In the genomic region with DNA sequence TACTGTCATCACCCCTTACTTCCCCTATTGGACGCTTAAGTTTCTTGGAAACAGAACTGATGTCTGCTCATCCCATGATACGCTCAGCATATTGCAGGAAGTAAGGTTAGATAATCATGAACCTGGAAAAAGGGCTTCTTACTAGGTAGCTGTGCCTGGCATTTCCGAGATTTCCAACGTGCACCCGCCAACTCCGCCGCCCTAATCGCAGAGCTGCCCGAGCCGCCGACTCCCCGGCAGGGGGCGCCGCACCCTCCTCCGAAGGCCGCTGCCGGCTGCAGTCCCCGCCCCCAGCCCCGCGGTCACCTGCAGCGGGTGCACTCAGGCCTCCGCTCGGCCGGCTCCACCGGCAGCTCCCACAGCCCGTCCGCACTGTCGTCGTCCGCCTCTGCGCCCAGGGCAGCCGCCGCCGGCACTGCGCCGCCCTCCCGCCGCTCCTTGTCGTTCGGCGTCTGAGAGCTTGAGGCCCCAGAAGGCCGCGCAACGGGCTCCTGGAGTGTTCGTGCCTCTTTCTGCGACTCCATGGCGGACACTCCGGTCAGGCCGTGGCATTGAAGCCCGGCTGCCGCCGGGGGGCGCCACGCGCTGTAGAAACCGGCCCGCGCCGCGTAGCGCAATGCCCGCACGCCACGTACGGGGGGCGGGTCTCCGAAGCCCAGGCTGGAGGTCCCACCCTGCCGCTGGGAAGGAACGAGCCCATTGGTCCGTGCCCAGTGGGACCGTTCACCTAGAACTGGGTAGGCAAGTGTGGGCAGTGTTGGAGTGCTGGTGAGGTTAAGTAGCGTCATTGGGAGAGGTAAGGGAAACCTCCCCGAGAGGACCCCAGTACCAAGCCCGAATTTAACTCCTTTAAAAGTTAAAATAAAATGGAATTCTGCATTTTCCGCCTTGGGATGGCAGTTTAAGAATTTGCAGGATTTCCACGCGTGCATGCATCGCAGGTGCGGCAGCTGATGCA, we compare ENCODE assay signal across 1 cellular context.
A peak's percentile ranks its signal among the peaks of the same experiment; 100 is the strongest.
TF ChIP-seq lines count a peak whose summit lies in the region.

A gene with protein sequence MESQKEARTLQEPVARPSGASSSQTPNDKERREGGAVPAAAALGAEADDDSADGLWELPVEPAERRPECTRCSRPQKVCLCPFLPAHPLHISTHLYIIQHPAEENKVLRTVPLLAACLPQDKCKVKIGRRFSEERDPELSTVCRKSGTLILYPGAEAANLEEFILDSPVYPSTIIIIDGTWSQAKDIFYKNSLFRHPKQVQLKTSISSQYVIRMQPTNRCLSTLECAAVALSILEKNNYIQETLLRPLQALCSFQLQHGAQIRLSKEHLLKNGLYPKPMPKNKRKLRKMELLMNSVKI (minus strand): TSS at position 560 of the 958 bp plus-strand sequence. CDS start 36 bp downstream, at position 524.

TF ChIP-seq in K562, 482 proteins besides CTCF, POLR2A, EP300 and RAD21 (continued from another document and continues in another):
- TF ChIP-seq ZNF232 (CRISPR knock-in tag; IDR thresholded peaks at IDR 0.05) (no peak), PCBP1 (IDR thresholded peaks at IDR 0.05; ENCODE audit: low read depth, low read length, poor library complexity, severe bottlenecking) (peak; percentile 84), ZNF717 (CRISPR knock-in tag; IDR thresholded peaks at IDR 0.05) (no peak), PHB2 (IDR thresholded peaks at IDR 0.05; ENCODE audit: low read depth) (no peak), CCAR2 (IDR thresholded peaks at IDR 0.05; ENCODE audit: low read depth, low read length) (no peak), ZNF785 (CRISPR knock-in tag; IDR thresholded peaks at IDR 0.05) (no peak), BRD4 (IDR thresholded peaks at IDR 0.05) (no peak), TAL1 (IDR thresholded peaks at IDR 0.05) (no peak), TRIM28 (IDR thresholded peaks at IDR 0.05) (peak; percentile 21; the same call in 1 of the 2 replicates), FOSL1 (tag; conservative IDR thresholded peaks at IDR 0.05) (peak; percentile 56; the same call in 1 of the 2 replicates), TCF3 (CRISPR knock-in tag; IDR thresholded peaks at IDR 0.05) (no peak), GABPA (tag; conservative IDR thresholded peaks at IDR 0.05; ENCODE audit: low read depth) (no peak), NFE2 (IDR thresholded peaks at IDR 0.05; ENCODE audit: low read depth) (no peak), IFI16 (CRISPR knock-in tag; IDR thresholded peaks at IDR 0.05) (no peak), ZNF217 (CRISPR knock-in tag; IDR thresholded peaks at IDR 0.05) (no peak), CBX3 (IDR thresholded peaks at IDR 0.05; ENCODE audit: borderline replicate concordance in 1 of 2, low read length in 2 of 2) (peak in 1 of 2 experiments; percentile 35; a peak in 1 of 3 replicates), ZNF384 (IDR thresholded peaks at IDR 0.05; ENCODE audit: low read depth, low read length) (no peak), RB1 (IDR thresholded peaks at IDR 0.05; ENCODE audit: low read depth) (peak; percentile 84), ZNF695 (CRISPR knock-in tag; IDR thresholded peaks at IDR 0.05) (peak; percentile 56; the same call in 1 of the 2 replicates), NR1H2 (CRISPR knock-in tag; IDR thresholded peaks at IDR 0.05) (no peak), FOXP1 (CRISPR knock-in tag; IDR thresholded peaks at IDR 0.05) (peak; percentile 86; the same call in 1 of the 2 replicates), SNRNP70 (optimal IDR thresholded peaks at IDR 0.05; ENCODE audit: low read depth, low read length) (no peak), TAF1 (IDR thresholded peaks at IDR 0.05; ENCODE audit: control insufficient read depth, extremely low read depth, insufficient read depth, low read length, severe bottlenecking) (peak; percentile 52), KLF1 (tag; IDR thresholded peaks at IDR 0.05) (peak; percentile 61), RNF2 (IDR thresholded peaks at IDR 0.05) (no peak), SMARCE1 (IDR thresholded peaks at IDR 0.05) (0 out of 2 replicates have a peak, but pooled peaks have one; percentile 22), ILK (tag; IDR thresholded peaks at IDR 0.05; ENCODE audit: borderline replicate concordance, low read depth) (no peak), RBM39 (optimal IDR thresholded peaks at IDR 0.05; ENCODE audit: low read depth, low read length) (no peak), HEY1 (CRISPR knock-in tag; IDR thresholded peaks at IDR 0.05; ENCODE audit: borderline replicate concordance) (no peak), FOXK2 (conservative IDR thresholded peaks at IDR 0.05 in 1 of 2, IDR thresholded peaks at IDR 0.05 in 1 of 2; ENCODE audit: low read depth in 2 of 2) (peak in 1 of 2 experiments; percentile 14; a peak in 1 of 4 replicates), ZC3H11A (IDR thresholded peaks at IDR 0.05; ENCODE audit: low read depth, low read length) (no peak), SUPT5H (IDR thresholded peaks at IDR 0.05) (peak; percentile 80; the same call in 1 of the 2 replicates)
- TF ChIP-seq, protein P1, sequence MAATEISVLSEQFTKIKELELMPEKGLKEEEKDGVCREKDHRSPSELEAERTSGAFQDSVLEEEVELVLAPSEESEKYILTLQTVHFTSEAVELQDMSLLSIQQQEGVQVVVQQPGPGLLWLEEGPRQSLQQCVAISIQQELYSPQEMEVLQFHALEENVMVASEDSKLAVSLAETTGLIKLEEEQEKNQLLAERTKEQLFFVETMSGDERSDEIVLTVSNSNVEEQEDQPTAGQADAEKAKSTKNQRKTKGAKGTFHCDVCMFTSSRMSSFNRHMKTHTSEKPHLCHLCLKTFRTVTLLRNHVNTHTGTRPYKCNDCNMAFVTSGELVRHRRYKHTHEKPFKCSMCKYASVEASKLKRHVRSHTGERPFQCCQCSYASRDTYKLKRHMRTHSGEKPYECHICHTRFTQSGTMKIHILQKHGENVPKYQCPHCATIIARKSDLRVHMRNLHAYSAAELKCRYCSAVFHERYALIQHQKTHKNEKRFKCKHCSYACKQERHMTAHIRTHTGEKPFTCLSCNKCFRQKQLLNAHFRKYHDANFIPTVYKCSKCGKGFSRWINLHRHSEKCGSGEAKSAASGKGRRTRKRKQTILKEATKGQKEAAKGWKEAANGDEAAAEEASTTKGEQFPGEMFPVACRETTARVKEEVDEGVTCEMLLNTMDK (IDR thresholded peaks at IDR 0.05; ENCODE audit: borderline replicate concordance, insufficient read depth, low read depth, low read length, poor library complexity, severe bottlenecking) = peak; percentile 95
- TF ChIP-seq, protein P2, sequence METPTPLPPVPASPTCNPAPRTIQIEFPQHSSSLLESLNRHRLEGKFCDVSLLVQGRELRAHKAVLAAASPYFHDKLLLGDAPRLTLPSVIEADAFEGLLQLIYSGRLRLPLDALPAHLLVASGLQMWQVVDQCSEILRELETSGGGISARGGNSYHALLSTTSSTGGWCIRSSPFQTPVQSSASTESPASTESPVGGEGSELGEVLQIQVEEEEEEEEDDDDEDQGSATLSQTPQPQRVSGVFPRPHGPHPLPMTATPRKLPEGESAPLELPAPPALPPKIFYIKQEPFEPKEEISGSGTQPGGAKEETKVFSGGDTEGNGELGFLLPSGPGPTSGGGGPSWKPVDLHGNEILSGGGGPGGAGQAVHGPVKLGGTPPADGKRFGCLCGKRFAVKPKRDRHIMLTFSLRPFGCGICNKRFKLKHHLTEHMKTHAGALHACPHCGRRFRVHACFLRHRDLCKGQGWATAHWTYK (CRISPR knock-in tag; IDR thresholded peaks at IDR 0.05) = peak; percentile 78; the same call in 1 of the 2 replicates
- TF ChIP-seq, protein P3, sequence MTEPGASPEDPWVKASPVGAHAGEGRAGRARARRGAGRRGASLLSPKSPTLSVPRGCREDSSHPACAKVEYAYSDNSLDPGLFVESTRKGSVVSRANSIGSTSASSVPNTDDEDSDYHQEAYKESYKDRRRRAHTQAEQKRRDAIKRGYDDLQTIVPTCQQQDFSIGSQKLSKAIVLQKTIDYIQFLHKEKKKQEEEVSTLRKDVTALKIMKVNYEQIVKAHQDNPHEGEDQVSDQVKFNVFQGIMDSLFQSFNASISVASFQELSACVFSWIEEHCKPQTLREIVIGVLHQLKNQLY (CRISPR knock-in tag; conservative IDR thresholded peaks at IDR 0.05) = no peak
- TF ChIP-seq, protein P4, sequence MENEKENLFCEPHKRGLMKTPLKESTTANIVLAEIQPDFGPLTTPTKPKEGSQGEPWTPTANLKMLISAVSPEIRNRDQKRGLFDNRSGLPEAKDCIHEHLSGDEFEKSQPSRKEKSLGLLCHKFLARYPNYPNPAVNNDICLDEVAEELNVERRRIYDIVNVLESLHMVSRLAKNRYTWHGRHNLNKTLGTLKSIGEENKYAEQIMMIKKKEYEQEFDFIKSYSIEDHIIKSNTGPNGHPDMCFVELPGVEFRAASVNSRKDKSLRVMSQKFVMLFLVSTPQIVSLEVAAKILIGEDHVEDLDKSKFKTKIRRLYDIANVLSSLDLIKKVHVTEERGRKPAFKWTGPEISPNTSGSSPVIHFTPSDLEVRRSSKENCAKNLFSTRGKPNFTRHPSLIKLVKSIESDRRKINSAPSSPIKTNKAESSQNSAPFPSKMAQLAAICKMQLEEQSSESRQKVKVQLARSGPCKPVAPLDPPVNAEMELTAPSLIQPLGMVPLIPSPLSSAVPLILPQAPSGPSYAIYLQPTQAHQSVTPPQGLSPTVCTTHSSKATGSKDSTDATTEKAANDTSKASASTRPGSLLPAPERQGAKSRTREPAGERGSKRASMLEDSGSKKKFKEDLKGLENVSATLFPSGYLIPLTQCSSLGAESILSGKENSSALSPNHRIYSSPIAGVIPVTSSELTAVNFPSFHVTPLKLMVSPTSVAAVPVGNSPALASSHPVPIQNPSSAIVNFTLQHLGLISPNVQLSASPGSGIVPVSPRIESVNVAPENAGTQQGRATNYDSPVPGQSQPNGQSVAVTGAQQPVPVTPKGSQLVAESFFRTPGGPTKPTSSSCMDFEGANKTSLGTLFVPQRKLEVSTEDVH (IDR thresholded peaks at IDR 0.05; ENCODE audit: low read depth, partially characterized antibody) = no peak
- TF ChIP-seq, protein P5, sequence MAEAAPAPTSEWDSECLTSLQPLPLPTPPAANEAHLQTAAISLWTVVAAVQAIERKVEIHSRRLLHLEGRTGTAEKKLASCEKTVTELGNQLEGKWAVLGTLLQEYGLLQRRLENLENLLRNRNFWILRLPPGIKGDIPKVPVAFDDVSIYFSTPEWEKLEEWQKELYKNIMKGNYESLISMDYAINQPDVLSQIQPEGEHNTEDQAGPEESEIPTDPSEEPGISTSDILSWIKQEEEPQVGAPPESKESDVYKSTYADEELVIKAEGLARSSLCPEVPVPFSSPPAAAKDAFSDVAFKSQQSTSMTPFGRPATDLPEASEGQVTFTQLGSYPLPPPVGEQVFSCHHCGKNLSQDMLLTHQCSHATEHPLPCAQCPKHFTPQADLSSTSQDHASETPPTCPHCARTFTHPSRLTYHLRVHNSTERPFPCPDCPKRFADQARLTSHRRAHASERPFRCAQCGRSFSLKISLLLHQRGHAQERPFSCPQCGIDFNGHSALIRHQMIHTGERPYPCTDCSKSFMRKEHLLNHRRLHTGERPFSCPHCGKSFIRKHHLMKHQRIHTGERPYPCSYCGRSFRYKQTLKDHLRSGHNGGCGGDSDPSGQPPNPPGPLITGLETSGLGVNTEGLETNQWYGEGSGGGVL (CRISPR knock-in tag; IDR thresholded peaks at IDR 0.05) = no peak
- TF ChIP-seq, protein P6, sequence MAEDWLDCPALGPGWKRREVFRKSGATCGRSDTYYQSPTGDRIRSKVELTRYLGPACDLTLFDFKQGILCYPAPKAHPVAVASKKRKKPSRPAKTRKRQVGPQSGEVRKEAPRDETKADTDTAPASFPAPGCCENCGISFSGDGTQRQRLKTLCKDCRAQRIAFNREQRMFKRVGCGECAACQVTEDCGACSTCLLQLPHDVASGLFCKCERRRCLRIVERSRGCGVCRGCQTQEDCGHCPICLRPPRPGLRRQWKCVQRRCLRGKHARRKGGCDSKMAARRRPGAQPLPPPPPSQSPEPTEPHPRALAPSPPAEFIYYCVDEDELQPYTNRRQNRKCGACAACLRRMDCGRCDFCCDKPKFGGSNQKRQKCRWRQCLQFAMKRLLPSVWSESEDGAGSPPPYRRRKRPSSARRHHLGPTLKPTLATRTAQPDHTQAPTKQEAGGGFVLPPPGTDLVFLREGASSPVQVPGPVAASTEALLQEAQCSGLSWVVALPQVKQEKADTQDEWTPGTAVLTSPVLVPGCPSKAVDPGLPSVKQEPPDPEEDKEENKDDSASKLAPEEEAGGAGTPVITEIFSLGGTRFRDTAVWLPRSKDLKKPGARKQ (CRISPR knock-in tag; IDR thresholded peaks at IDR 0.05) = no peak
- TF ChIP-seq, protein P7, sequence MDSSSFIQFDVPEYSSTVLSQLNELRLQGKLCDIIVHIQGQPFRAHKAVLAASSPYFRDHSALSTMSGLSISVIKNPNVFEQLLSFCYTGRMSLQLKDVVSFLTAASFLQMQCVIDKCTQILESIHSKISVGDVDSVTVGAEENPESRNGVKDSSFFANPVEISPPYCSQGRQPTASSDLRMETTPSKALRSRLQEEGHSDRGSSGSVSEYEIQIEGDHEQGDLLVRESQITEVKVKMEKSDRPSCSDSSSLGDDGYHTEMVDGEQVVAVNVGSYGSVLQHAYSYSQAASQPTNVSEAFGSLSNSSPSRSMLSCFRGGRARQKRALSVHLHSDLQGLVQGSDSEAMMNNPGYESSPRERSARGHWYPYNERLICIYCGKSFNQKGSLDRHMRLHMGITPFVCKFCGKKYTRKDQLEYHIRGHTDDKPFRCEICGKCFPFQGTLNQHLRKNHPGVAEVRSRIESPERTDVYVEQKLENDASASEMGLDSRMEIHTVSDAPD (CRISPR knock-in tag; IDR thresholded peaks at IDR 0.05) = no peak
- TF ChIP-seq, protein P8, sequence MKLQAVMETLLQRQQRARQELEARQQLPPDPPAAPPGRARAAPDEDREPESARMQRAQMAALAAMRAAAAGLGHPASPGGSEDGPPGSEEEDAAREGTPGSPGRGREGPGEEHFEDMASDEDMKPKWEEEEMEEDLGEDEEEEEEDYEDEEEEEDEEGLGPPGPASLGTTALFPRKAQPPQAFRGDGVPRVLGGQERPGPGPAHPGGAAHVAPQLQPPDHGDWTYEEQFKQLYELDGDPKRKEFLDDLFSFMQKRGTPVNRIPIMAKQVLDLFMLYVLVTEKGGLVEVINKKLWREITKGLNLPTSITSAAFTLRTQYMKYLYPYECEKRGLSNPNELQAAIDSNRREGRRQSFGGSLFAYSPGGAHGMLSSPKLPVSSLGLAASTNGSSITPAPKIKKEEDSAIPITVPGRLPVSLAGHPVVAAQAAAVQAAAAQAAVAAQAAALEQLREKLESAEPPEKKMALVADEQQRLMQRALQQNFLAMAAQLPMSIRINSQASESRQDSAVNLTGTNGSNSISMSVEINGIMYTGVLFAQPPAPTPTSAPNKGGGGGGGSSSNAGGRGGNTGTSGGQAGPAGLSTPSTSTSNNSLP (IDR thresholded peaks at IDR 0.05; ENCODE audit: borderline replicate concordance, low read depth, low read length) = no peak
- TF ChIP-seq, protein P9, sequence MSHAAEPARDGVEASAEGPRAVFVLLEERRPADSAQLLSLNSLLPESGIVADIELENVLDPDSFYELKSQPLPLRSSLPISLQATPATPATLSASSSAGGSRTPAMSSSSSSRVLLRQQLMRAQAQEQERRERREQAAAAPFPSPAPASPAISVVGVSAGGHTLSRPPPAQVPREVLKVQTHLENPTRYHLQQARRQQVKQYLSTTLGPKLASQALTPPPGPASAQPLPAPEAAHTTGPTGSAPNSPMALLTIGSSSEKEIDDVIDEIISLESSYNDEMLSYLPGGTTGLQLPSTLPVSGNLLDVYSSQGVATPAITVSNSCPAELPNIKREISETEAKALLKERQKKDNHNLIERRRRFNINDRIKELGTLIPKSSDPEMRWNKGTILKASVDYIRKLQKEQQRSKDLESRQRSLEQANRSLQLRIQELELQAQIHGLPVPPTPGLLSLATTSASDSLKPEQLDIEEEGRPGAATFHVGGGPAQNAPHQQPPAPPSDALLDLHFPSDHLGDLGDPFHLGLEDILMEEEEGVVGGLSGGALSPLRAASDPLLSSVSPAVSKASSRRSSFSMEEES (CRISPR knock-in tag; IDR thresholded peaks at IDR 0.05) = no peak
- TF ChIP-seq, protein P10, sequence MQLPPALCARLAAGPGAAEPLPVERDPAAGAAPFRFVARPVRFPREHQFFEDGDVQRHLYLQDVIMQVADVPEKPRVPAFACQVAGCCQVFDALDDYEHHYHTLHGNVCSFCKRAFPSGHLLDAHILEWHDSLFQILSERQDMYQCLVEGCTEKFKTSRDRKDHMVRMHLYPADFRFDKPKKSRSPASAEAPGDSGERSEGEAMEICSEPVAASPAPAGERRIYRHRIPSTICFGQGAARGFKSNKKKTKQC (CRISPR knock-in tag; IDR thresholded peaks at IDR 0.05) = peak; percentile 81; the same call in 1 of the 2 replicates
